ENCODE assay signal across 19 cellular contexts in genomic region chr11:8988329-8989234, GRCh38. TPM values are rescaled to one million over a fixed set of nuclear protein-coding genes. Genes with fewer than 3 reads are reported as not detected.
DNase-seq lines count a peak whose midpoint lies in the region; ATAC-seq, FAIRE-seq and TF ChIP-seq lines count a peak whose summit lies in the region.
"Had no signal": no experiment of that assay in that cellular context is flagged by ENCODE, and none has a peak within 500 bp of the region (broad histone marks: within the 10 kb centered on the region; RNA-seq: fewer than 3 reads in every experiment).

No MANE protein-coding gene starts in this region.

- H3K4me3 ChIP-seq in K562 (no peak overlapping the region), left lung (no peak overlapping the region)
- H3K4me3 ChIP-seq: GM12878, suprapubic skin had no signal

- no peak for TF ChIP-seq POLR2A in K562 (conservative IDR thresholded peaks at IDR 0.05)

- peak overlapping the region in 1 of 2 experiments; percentile 6; a peak in 1 of 4 replicates for H3K9ac ChIP-seq in K562 (ENCODE audit: insufficient read depth in 1 of 2, low read depth in 2 of 2, low read length in 2 of 2)

- DNase-seq in Daoy (ENCODE audit: low read depth) (peak; percentile 26), M059J (ENCODE audit: low read depth) (peak; percentile 58), K562 (ENCODE audit: extremely low read depth in 1 of 4, low spot score in 3 of 4) (peak; percentile 81 to 93 (median 86)), left lung (no peak)
- no peak for DNase-seq in central memory CD4-positive, alpha-beta T cell
- DNase-seq in activated CD4-positive, alpha-beta T cell treated with anti-CD3 and anti-CD28 coated beads for 48 hours, result no peak
- DNase-seq: activated CD8-positive, alpha-beta memory T cell treated with anti-CD3 and anti-CD28 coated beads, Interleukin-2, amount 10 ng/mL, durations not matched to agents 7 days and 5 days; DMS79 treated with DMSO at 0.1 percent for 48 hours; hippocampal formation; naive thymus-derived CD8-positive, alpha-beta T cell; WERI-Rb-1 had no signal

- H2AFZ ChIP-seq in K562 (ENCODE audit: low read depth, low read length), result no peak overlapping the region

- no peaks in the 10 kb centered on the region for H3K9me1 ChIP-seq in K562 (ENCODE audit: control insufficient read depth, insufficient read depth, low read length)

- peak overlapping the region; percentile 74 for H3K4me2 ChIP-seq in K562 (ENCODE audit: insufficient read depth, low read length)

- peak; percentile 77 for TF ChIP-seq EP300 in K562 (IDR thresholded peaks at IDR 0.05; ENCODE audit: low read length)

- intact Hi-C loops in K562 (cut with micrococcal nuclease) (no loop called here), left lung (cut with DNase I) (no loop called here)

- H3K36me3 ChIP-seq in K562 (ENCODE audit: control insufficient read depth, insufficient read depth, low read length), result peaks cover 3% of the 10 kb centered on the region; the same call in 1 of the 3 replicates
- H3K36me3 ChIP-seq in left lung, result no peaks in the 10 kb centered on the region
- H3K36me3 ChIP-seq: suprapubic skin, WERI-Rb-1 had no signal

- no peak for TF ChIP-seq RAD21 in K562 (CRISPR knock-in tag; conservative IDR thresholded peaks at IDR 0.05 in 1 of 2, IDR thresholded peaks at IDR 0.05 in 1 of 2)

- 0% methylated on average over 3 of the region's 3 CpGs for WGBS in K562 (ENCODE audit: insufficient coverage, low coverage, missing lambda C conversion rate)

- in situ Hi-C loops in K562 (cut with MboI), result no loop called here

- FAIRE-seq in K562 (lab: Jason Lieb, UNC), result peak; percentile 98
- FAIRE-seq: GM12878 had no signal

- H3K27me3 ChIP-seq in K562 (ENCODE audit: control insufficient read depth in 2 of 2, insufficient read depth in 2 of 2, low read length in 2 of 2) (no peaks in the 10 kb centered on the region), left lung (no peaks in the 10 kb centered on the region)
- H3K27me3 ChIP-seq: suprapubic skin had no signal

- H3K27ac ChIP-seq in K562 (ENCODE audit: extremely low read depth, low read depth, low read length) (peak overlapping the region; percentile 55), left lung (no peak overlapping the region)
- H3K27ac ChIP-seq: C4-2B, suprapubic skin, WERI-Rb-1 had no signal

- CTCF ChIA-PET in K562 (lab: Yijun Ruan, JAX; ENCODE audit: low intra/inter-chr PET ratio), result no interaction called here

- POLR2A ChIA-PET in K562 (lab: Yijun Ruan, JAX), result interaction anchor here (0.5 to 3.4 kb wide), 9 partner anchors 8 to 906 kb away, joined by 3 to 12 read pairs (median 3); partner anchors contain the start of genes NRIP3, RPL27A, TMEM9B and TRIM66

- H3K4me1 ChIP-seq in K562 (replicated peaks in 1 of 2; ENCODE audit: control insufficient read depth in 2 of 2, insufficient read depth in 2 of 2, low read length in 2 of 2) (peaks cover 6 to 30% of the 10 kb centered on the region in 2 experiments), left lung (peaks cover 0 to 2% of the 10 kb centered on the region in 2 donors)
- H3K4me1 ChIP-seq: suprapubic skin had no signal

- no peak for TF ChIP-seq CTCF in K562 (IDR thresholded peaks at IDR 0.05 in 2 of 3, conservative IDR thresholded peaks at IDR 0.05 in 1 of 3; ENCODE audit: insufficient read depth in 2 of 3, low read depth in 1 of 3, low read length in 3 of 3)
- TF ChIP-seq CTCF in left lung (IDR thresholded peaks at IDR 0.05), result no peak

- no peaks in the 10 kb centered on the region for H3K79me2 ChIP-seq in K562 (ENCODE audit: control insufficient read depth, insufficient read depth, low read length)

- no TSS peak for BruUV-seq in K562 (replicated peaks; lab: Mats Ljungman, UMichigan)

- no peaks in the 10 kb centered on the region for H3K9me3 ChIP-seq in K562 (replicated peaks; ENCODE audit: control insufficient read depth, insufficient read depth, low read depth, low read length)
- no peaks in the 10 kb centered on the region for H3K9me3 ChIP-seq in left lung
- H3K9me3 ChIP-seq: suprapubic skin had no signal

- no peaks in the 10 kb centered on the region for H4K20me1 ChIP-seq in K562 (replicated peaks; ENCODE audit: control insufficient read depth, insufficient read depth, low read length)

- ATAC-seq in K562 (peak; percentile 98), left lung (peak; percentile 26), GM21737 (IDR thresholded peaks at IDR 0.05; ENCODE audit: unreplicated experiment) (no peak), HG02571 (IDR thresholded peaks at IDR 0.05; ENCODE audit: unreplicated experiment) (no peak)
- ATAC-seq: GM12878; left lobe of liver; naive thymus-derived CD8-positive, alpha-beta T cell had no signal

RNA-seq across cellular contexts. Expression of gene NRIP3, which starts 15.2 kb away (rescaled TPM):
- 27.4 and 34.8 TPM in 2 replicates for total RNA-seq in Daoy (2014; rRNA removed; shearing (Covaris generic))
- 30.5 and 35.6 TPM in 2 replicates for total RNA-seq in M059J (2014; rRNA removed; shearing (Covaris generic))
- total RNA-seq in K562 (2011; cell fraction: chromatin; rRNA removed; ENCODE audit: low replicate concordance), result 16.4 and 21.2 TPM in 2 replicates
- 12.2 and 12.6 TPM in 2 replicates for total RNA-seq in K562 (2011; cell fraction: nucleolus; rRNA removed)
- 15.0 and 21.2 TPM in 2 replicates for total RNA-seq in K562 (2011; cell fraction: nucleoplasm; rRNA removed)
- total RNA-seq in K562 (2014; rRNA removed) (10.9 and 11.4 TPM in 2 replicates), K562 (2014; rRNA removed; fragmentation: Illumina TruSeq; extraction: Trizol) (16.6 and 18.9 TPM in 2 replicates), K562 (2015; rRNA removed; fragmentation: Illumina TruSeq; extraction: Trizol) (12.9 and 13.8 TPM in 2 replicates), K562 (2021) (14.4 and 15.3 TPM in 2 replicates), left lung (1 to 10 TPM; 1.1 to 2.3 TPM)
- polyA plus RNA-seq in K562 (2011; rRNA removed) (12.0 and 18.7 TPM in 2 replicates), K562 (2014; fragmentation: Illumina TruSeq; extraction: Trizol) (11.6 and 12.6 TPM in 2 replicates), K562 (2014; fragmentation: Nextera tagmentation; extraction: Ambion mirVana) (1 to 10 TPM; 4.4 to 6.4 TPM), K562 (2014; rRNA removed) (7.4 and 8.5 TPM in 2 replicates)
- polyA plus RNA-seq in K562 (2011; cell fraction: cytosol; rRNA removed), result 9.9 and 10.9 TPM in 2 replicates
- 11.9 and 13.7 TPM in 2 replicates for polyA plus RNA-seq in K562 (2011; cell fraction: nucleus; rRNA removed)
- polyA plus RNA-seq in K562 (2012), result 7.2 and 9.1 TPM in 2 replicates
- polyA minus RNA-seq in K562 (2011; rRNA and poly(A)+ RNA removed), result 22.0 and 27.3 TPM in 2 replicates
- 9.7 and 16.0 TPM in 2 replicates for polyA minus RNA-seq in K562 (2011; cell fraction: cytosol; rRNA and poly(A)+ RNA removed)
- 5.4 and 6.0 TPM in 2 replicates for polyA minus RNA-seq in K562 (2011; cell fraction: nucleus; rRNA and poly(A)+ RNA removed)

RNA-seq across cellular contexts. Expression of gene TMEM9B, which starts 24.3 kb away (rescaled TPM):
- total RNA-seq in Daoy (2014; rRNA removed; shearing (Covaris generic)), result 37.9 and 40.9 TPM in 2 replicates
- 63.0 and 72.1 TPM in 2 replicates for total RNA-seq in M059J (2014; rRNA removed; shearing (Covaris generic))
- total RNA-seq in K562 (2011; cell fraction: chromatin; rRNA removed; ENCODE audit: low replicate concordance), result 13.2 and 21.8 TPM in 2 replicates
- total RNA-seq in K562 (2011; cell fraction: nucleolus; rRNA removed), result 13.7 and 14.1 TPM in 2 replicates
- total RNA-seq in K562 (2011; cell fraction: nucleoplasm; rRNA removed), result 20.6 and 29.5 TPM in 2 replicates
- total RNA-seq in K562 (2014; rRNA removed) (9.8 and 14.7 TPM in 2 replicates), K562 (2014; rRNA removed; fragmentation: Illumina TruSeq; extraction: Trizol) (17.8 and 19.9 TPM in 2 replicates), K562 (2015; rRNA removed; fragmentation: Illumina TruSeq; extraction: Trizol) (15.8 and 19.4 TPM in 2 replicates), K562 (2021) (14.0 TPM in 2 replicates), left lung (10 to 100 TPM; 54.2 to 61.7 TPM)
- polyA plus RNA-seq in K562 (2011; rRNA removed) (12.8 and 20.0 TPM in 2 replicates), K562 (2014; fragmentation: Illumina TruSeq; extraction: Trizol) (12.5 and 16.0 TPM in 2 replicates), K562 (2014; fragmentation: Nextera tagmentation; extraction: Ambion mirVana) (1 to 10 TPM; 7.7 to 9.6 TPM), K562 (2014; rRNA removed) (11.9 and 16.6 TPM in 2 replicates)
- 7.1 and 10.5 TPM in 2 replicates for polyA plus RNA-seq in K562 (2011; cell fraction: cytosol; rRNA removed)
- 5.1 and 5.3 TPM in 2 replicates for polyA plus RNA-seq in K562 (2011; cell fraction: nucleus; rRNA removed)
- polyA plus RNA-seq in K562 (2012), result 15.9 and 22.1 TPM in 2 replicates
- polyA minus RNA-seq in K562 (2011; rRNA and poly(A)+ RNA removed), result 12.4 and 14.1 TPM in 2 replicates
- polyA minus RNA-seq in K562 (2011; cell fraction: cytosol; rRNA and poly(A)+ RNA removed), result 3.0 and 4.0 TPM in 2 replicates
- 5.8 and 6.3 TPM in 2 replicates for polyA minus RNA-seq in K562 (2011; cell fraction: nucleus; rRNA and poly(A)+ RNA removed)

RNA-seq across cellular contexts. Expression of gene ASCL3, which starts 45.8 kb away (rescaled TPM):
- total RNA-seq in Daoy (2014; rRNA removed; shearing (Covaris generic)), result not detected in 2 replicates
- total RNA-seq in M059J (2014; rRNA removed; shearing (Covaris generic)), result not detected in 2 replicates
- total RNA-seq in K562 (2011; cell fraction: chromatin; rRNA removed; ENCODE audit: low replicate concordance), result not detected in 2 replicates
- not detected in 2 replicates for total RNA-seq in K562 (2011; cell fraction: nucleolus; rRNA removed)
- total RNA-seq in K562 (2011; cell fraction: nucleoplasm; rRNA removed), result not detected in 2 replicates
- total RNA-seq in K562 (2014; rRNA removed) (not detected in 2 replicates), K562 (2014; rRNA removed; fragmentation: Illumina TruSeq; extraction: Trizol) (not detected in 2 replicates), K562 (2015; rRNA removed; fragmentation: Illumina TruSeq; extraction: Trizol) (not detected in 2 replicates), K562 (2021) (not detected in 2 replicates), left lung (not detected)
- polyA plus RNA-seq in K562 (2011; rRNA removed) (not detected in 2 replicates), K562 (2014; fragmentation: Illumina TruSeq; extraction: Trizol) (not detected in 2 replicates), K562 (2014; fragmentation: Nextera tagmentation; extraction: Ambion mirVana) (not detected), K562 (2014; rRNA removed) (not detected in 2 replicates)
- not detected in 2 replicates for polyA plus RNA-seq in K562 (2011; cell fraction: cytosol; rRNA removed)
- polyA plus RNA-seq in K562 (2011; cell fraction: nucleus; rRNA removed), result not detected in 2 replicates
- polyA plus RNA-seq in K562 (2012), result not detected in 2 replicates
- not detected in 2 replicates for polyA minus RNA-seq in K562 (2011; rRNA and poly(A)+ RNA removed)
- not detected in 2 replicates for polyA minus RNA-seq in K562 (2011; cell fraction: cytosol; rRNA and poly(A)+ RNA removed)
- not detected in 2 replicates for polyA minus RNA-seq in K562 (2011; cell fraction: nucleus; rRNA and poly(A)+ RNA removed)
- total RNA-seq: activated CD8-positive, alpha-beta memory T cell treated with anti-CD3 and anti-CD28 coated beads, Interleukin-2, amount 10 ng/mL, durations not matched to agents 7 days and 5 days; GM12878; left lobe of liver; naive thymus-derived CD8-positive, alpha-beta T cell; pulmonary artery endothelial cell; SK-MEL-5; suprapubic skin had no signal
- polyA plus RNA-seq: GM12878; naive thymus-derived CD8-positive, alpha-beta T cell had no signal

RNA-seq across cellular contexts. Expression of gene C11orf16, which starts 55.8 kb away (rescaled TPM):
- not detected in 2 replicates for total RNA-seq in Daoy (2014; rRNA removed; shearing (Covaris generic))
- total RNA-seq in M059J (2014; rRNA removed; shearing (Covaris generic)), result not detected in 2 replicates
- total RNA-seq in K562 (2011; cell fraction: chromatin; rRNA removed; ENCODE audit: low replicate concordance), result not detected in 2 replicates
- total RNA-seq in K562 (2011; cell fraction: nucleolus; rRNA removed), result 0.33 TPM in 1 of 2 replicates, not detected in the other
- total RNA-seq in K562 (2011; cell fraction: nucleoplasm; rRNA removed), result not detected in 2 replicates
- total RNA-seq in K562 (2014; rRNA removed) (not detected in 2 replicates), K562 (2014; rRNA removed; fragmentation: Illumina TruSeq; extraction: Trizol) (not detected in 2 replicates), K562 (2015; rRNA removed; fragmentation: Illumina TruSeq; extraction: Trizol) (not detected in 2 replicates), K562 (2021) (not detected in 2 replicates), left lung (1 to 10 TPM in 1 of 2 donors, not detected in 1; 2.0 TPM)
- polyA plus RNA-seq in K562 (2011; rRNA removed) (not detected in 2 replicates), K562 (2014; fragmentation: Illumina TruSeq; extraction: Trizol) (not detected in 2 replicates), K562 (2014; fragmentation: Nextera tagmentation; extraction: Ambion mirVana) (not detected), K562 (2014; rRNA removed) (0.05 TPM in 1 of 2 replicates, not detected in the other)
- polyA plus RNA-seq in K562 (2011; cell fraction: cytosol; rRNA removed), result not detected in 2 replicates
- polyA plus RNA-seq in K562 (2011; cell fraction: nucleus; rRNA removed), result 0.26 TPM in 1 of 2 replicates, not detected in the other
- polyA plus RNA-seq in K562 (2012), result 0.07 TPM in 1 of 2 replicates, not detected in the other
- not detected in 2 replicates for polyA minus RNA-seq in K562 (2011; rRNA and poly(A)+ RNA removed)
- polyA minus RNA-seq in K562 (2011; cell fraction: cytosol; rRNA and poly(A)+ RNA removed), result not detected in 2 replicates
- not detected in 2 replicates for polyA minus RNA-seq in K562 (2011; cell fraction: nucleus; rRNA and poly(A)+ RNA removed)
- total RNA-seq: activated CD8-positive, alpha-beta memory T cell treated with anti-CD3 and anti-CD28 coated beads, Interleukin-2, amount 10 ng/mL, durations not matched to agents 7 days and 5 days; GM12878; left lobe of liver; naive thymus-derived CD8-positive, alpha-beta T cell; pulmonary artery endothelial cell; SK-MEL-5; suprapubic skin had no signal

Comparison
In these comparisons a context has a peak if more than half of its experiments do, and no peak if none do; other contexts are left out.
1. DNase-seq: peak in Daoy (single experiment), M059J (single experiment) and K562 (4 of 4); none in left lung (0 of 2), central memory CD4-positive, alpha-beta T cell (single experiment) and activated CD4-positive, alpha-beta T cell treated with anti-CD3 and anti-CD28 coated beads for 48 hours (single experiment).
2. ATAC-seq: peak in K562 (single experiment) and left lung (single experiment); none in GM21737 (single experiment) and HG02571 (single experiment).